Comparison of ENCODE assay signal across 8 cellular contexts in genomic region chr18:63518178-63519012, GRCh38. TPM values are rescaled to one million over a fixed set of nuclear protein-coding genes. Genes with fewer than 3 reads are reported as not detected.
DNase-seq lines count a peak whose midpoint lies in the region; ATAC-seq, FAIRE-seq and TF ChIP-seq lines count a peak whose summit lies in the region.

No MANE protein-coding gene starts in this region.

- peaks cover 2 to 14% (median 6%) of the 10 kb centered on the region in 4 experiments; a peak in 4 of 7 replicates for H3K4me1 ChIP-seq in H1 (replicated peaks in 1 of 4; ENCODE audit: control insufficient read depth in 3 of 4, insufficient read depth in 4 of 4, low read length in 3 of 4)

- no peak overlapping the region for H4K5ac ChIP-seq in H1 (ENCODE audit: insufficient read length, low read depth, low read length)

- H3K4me2 ChIP-seq in H1 (ENCODE audit: insufficient read depth in 1 of 2, low read depth in 2 of 2, low read length in 2 of 2), result no peak overlapping the region

- no peaks in the 10 kb centered on the region for H3K36me3 Mint-ChIP-seq in activated CD4-positive, alpha-beta T cell treated with anti-CD3 and anti-CD28 coated beads, Interleukin-2, amount 10 ng/mL, durations not matched to agents 7 days and 5 days (ENCODE audit: low read depth)

- H3K27ac ChIP-seq in H1 (ENCODE audit: low read depth, low read length), result no peak overlapping the region

- no peaks in the 10 kb centered on the region for H3K27me3 ChIP-seq in H1 (replicated peaks in 1 of 4; ENCODE audit: control insufficient read depth in 3 of 4, extremely low read depth in 1 of 4, insufficient read depth in 3 of 4, low read length in 3 of 4)

- no peak overlapping the region for H3K23ac ChIP-seq in H1 (ENCODE audit: insufficient read length)

- H2BK120ac ChIP-seq in H1 (replicated peaks; ENCODE audit: low read depth, low read length), result no peak overlapping the region

- H3K27ac Mint-ChIP-seq in activated CD4-positive, alpha-beta T cell treated with anti-CD3 and anti-CD28 coated beads, Interleukin-2, amount 10 ng/mL, durations not matched to agents 7 days and 5 days, result no peak overlapping the region

- H2BK20ac ChIP-seq in H1 (ENCODE audit: low read length), result no peak overlapping the region

- peak in 1 of 2 experiments; percentile 32; a peak in 1 of 3 replicates for TF ChIP-seq EP300 in H1 (IDR thresholded peaks at IDR 0.05; ENCODE audit: borderline replicate concordance in 1 of 2, low read depth in 2 of 2, low read length in 2 of 2)

- no peaks in the 10 kb centered on the region for H3K79me1 ChIP-seq in H1 (ENCODE audit: low read depth, low read length)

- TF ChIP-seq RAD21 in H1 (IDR thresholded peaks at IDR 0.05 in 1 of 2, conservative IDR thresholded peaks at IDR 0.05 in 1 of 2; ENCODE audit: low read depth in 2 of 2, low read length in 2 of 2), result peak; percentile 93 to 97

- no peak overlapping the region for H3K18ac ChIP-seq in H1 (ENCODE audit: extremely low read depth, low read length)

- no peak overlapping the region for H2BK15ac ChIP-seq in H1 (ENCODE audit: low read length)

- peak; percentile 97 for FAIRE-seq in H1 (lab: Jason Lieb, UNC)

- no peak overlapping the region for H3K56ac ChIP-seq in H1 (replicated peaks; ENCODE audit: insufficient read length, low read depth, low read length)

- no peak for TF ChIP-seq POLR2A in H1 (IDR thresholded peaks at IDR 0.05; ENCODE audit: control extremely low read depth in 1 of 2, low read depth in 2 of 2, low read length in 2 of 2)

- WGBS in H1 (ENCODE audit: extremely low coverage in 1 of 2, insufficient coverage in 1 of 2, insufficient read length in 1 of 2, insufficient replicate concordance in 2 of 2, low coverage in 1 of 2, low lambda C conversion rate in 2 of 2, missing lambda C conversion rate in 1 of 2), 2 experiments, result 45% methylated on average over 16 of the region's 16 CpGs; no CpG with 5 or more reads in 1 of the 2 experiments

- no peaks in the 10 kb centered on the region for H3K23me2 ChIP-seq in H1 (ENCODE audit: low read depth, low read length)

- H3K4me1 Mint-ChIP-seq in activated CD4-positive, alpha-beta T cell treated with anti-CD3 and anti-CD28 coated beads, Interleukin-2, amount 10 ng/mL, durations not matched to agents 7 days and 5 days, result no peaks in the 10 kb centered on the region

- H3K9ac ChIP-seq in H1 (replicated peaks in 1 of 4; ENCODE audit: extremely low read depth in 1 of 4, low read depth in 3 of 4, low read length in 3 of 4), result no peak overlapping the region

- H3K9me3 Mint-ChIP-seq in activated CD4-positive, alpha-beta T cell treated with anti-CD3 and anti-CD28 coated beads, Interleukin-2, amount 10 ng/mL, durations not matched to agents 7 days and 5 days, result no peaks in the 10 kb centered on the region

- DNase-seq in DMS 273 (lab: John Stamatoyannopoulos, UW; ENCODE audit: unreplicated experiment), result peak; percentile 86
- DNase-seq in HK-2 (ENCODE audit: unreplicated experiment), result peak; percentile 49
- peak; percentile 74 for DNase-seq in NCI-H774 (lab: John Stamatoyannopoulos, UW)
- peak; percentile 75 for DNase-seq in activated CD4-positive, alpha-beta T cell treated with anti-CD3 and anti-CD28 coated beads, Interleukin-2, amount 10 ng/mL, durations not matched to agents 7 days and 5 days
- DNase-seq in H1 (ENCODE audit: low read depth in 1 of 2, low spot score in 2 of 2), result peak; percentile 39 to 60
- peak; percentile 66 for DNase-seq in mucosa of gallbladder (ENCODE audit: low spot score)
- DNase-seq in stromal cell of bone marrow (ENCODE audit: low read depth), result peak; percentile 58

- no peaks in the 10 kb centered on the region for H3K9me3 ChIP-seq in H1 (ENCODE audit: insufficient read depth in 2 of 2, low read depth in 1 of 2, low read length in 1 of 2)

- H3K4me3 Mint-ChIP-seq in activated CD4-positive, alpha-beta T cell treated with anti-CD3 and anti-CD28 coated beads, Interleukin-2, amount 10 ng/mL, durations not matched to agents 7 days and 5 days, result no peak overlapping the region

- no peak overlapping the region for H2BK5ac ChIP-seq in H1 (ENCODE audit: low read depth, low read length)

- POLR2A ChIA-PET in activated CD4-positive, alpha-beta T cell treated with anti-CD3 and anti-CD28 coated beads, Interleukin-2, amount 10 ng/mL, durations not matched to agents 7 days and 5 days (lab: Charles Lee), result interaction anchor here (0.6 kb wide), 1 partner anchor 121 kb away, joined by 3 read pairs; no protein-coding TSS in a partner anchor
- POLR2A ChIA-PET in H1 (lab: Charles Lee; ENCODE audit: partially characterized antibody), result interaction anchor here (0.7 kb wide), 1 partner anchor 78 kb away, joined by 3 read pairs; no protein-coding TSS in a partner anchor

- H4K8ac ChIP-seq in H1 (ENCODE audit: extremely low read depth, insufficient read depth, low read length), result no peak overlapping the region

- H3K79me2 ChIP-seq in H1 (ENCODE audit: control insufficient read depth in 1 of 2, insufficient read depth in 2 of 2, low read length in 2 of 2), result no peaks in the 10 kb centered on the region

- no peak overlapping the region for H3K4me3 ChIP-seq in H1 (ENCODE audit: extremely low read depth in 1 of 4, insufficient read depth in 2 of 4, low read depth in 3 of 4, low read length in 4 of 4)

- no peaks in the 10 kb centered on the region for H3K36me3 ChIP-seq in H1 (ENCODE audit: control insufficient read depth in 2 of 4, insufficient read depth in 4 of 4, low read length in 3 of 4)

- peak in 2 of 3 experiments; percentile 80 to 86; a peak in 3 of 4 replicates for TF ChIP-seq CTCF in H1 (IDR thresholded peaks at IDR 0.05; ENCODE audit: control extremely low read depth in 1 of 3, insufficient read depth in 1 of 3, low read depth in 1 of 3, low read length in 3 of 3)

- peaks cover 26% of the 10 kb centered on the region for H3K27me3 Mint-ChIP-seq in activated CD4-positive, alpha-beta T cell treated with anti-CD3 and anti-CD28 coated beads, Interleukin-2, amount 10 ng/mL, durations not matched to agents 7 days and 5 days

- no peak overlapping the region for H4K91ac ChIP-seq in H1 (replicated peaks; ENCODE audit: insufficient read length, low read length)

- no peaks in the 10 kb centered on the region for H4K20me1 ChIP-seq in H1 (replicated peaks in 1 of 2; ENCODE audit: control insufficient read depth in 1 of 2, insufficient read depth in 2 of 2, low read length in 2 of 2)

- no peak overlapping the region for H2BK12ac ChIP-seq in H1 (ENCODE audit: low read depth, low read length)

- H3K14ac ChIP-seq in H1 (ENCODE audit: insufficient read length), result no peak overlapping the region

- no peak overlapping the region for H3K4ac ChIP-seq in H1 (replicated peaks; ENCODE audit: insufficient read length, low read depth, low read length)

- CTCF ChIA-PET in activated CD4-positive, alpha-beta T cell treated with anti-CD3 and anti-CD28 coated beads, Interleukin-2, amount 10 ng/mL, durations not matched to agents 7 days and 5 days (lab: Charles Lee), result interaction anchor here (0.6 to 3.8 kb wide), 10 partner anchors 9 to 579 kb away, joined by 3 to 18 read pairs (median 3); no protein-coding TSS in a partner anchor
- CTCF ChIA-PET in H1 (lab: Charles Lee; ENCODE audit: partially characterized antibody), result interaction anchor here (0.5 to 17.3 kb wide), 61 partner anchors 8 to 1110 kb away, joined by 3 to 366 read pairs (median 4); partner anchors contain the start of genes SERPINB12, SERPINB13 and SERPINB5

- peak overlapping the region; percentile 82 for H2AFZ ChIP-seq in H1 (ENCODE audit: low read length)

- H2AK5ac ChIP-seq in H1 (ENCODE audit: low read depth, low read length), result no peak overlapping the region

- peak; percentile 82 for ATAC-seq in GM21360 (IDR thresholded peaks at IDR 0.05; ENCODE audit: unreplicated experiment)

TF ChIP-seq in H1, 55 proteins besides CTCF, POLR2A, EP300 and RAD21:
- 0 out of 2 replicates have a peak, but pooled peaks have one; percentile 11 for TF ChIP-seq YY1 (IDR thresholded peaks at IDR 0.05; ENCODE audit: low read depth, low read length)
- TF ChIP-seq RBBP5 (IDR thresholded peaks at IDR 0.05; ENCODE audit: borderline replicate concordance, low read depth, low read length), result no peak

RNA-seq across cellular contexts. Expression of gene SERPINB12, which starts 23.8 kb away (rescaled TPM):
- not detected for total RNA-seq in activated CD4-positive, alpha-beta T cell treated with anti-CD3 and anti-CD28 coated beads, Interleukin-2, amount 10 ng/mL, durations not matched to agents 7 days and 5 days
- total RNA-seq in H1 (2021; fragmentation: NEBNext Ultra II Directional; extraction: Animal tissue kit (Norgen Biotek cat#: 25700)), result not detected in 2 replicates
- not detected in 2 replicates for polyA plus RNA-seq in H1 (2011; rRNA removed)
- polyA plus RNA-seq in H1 (2011; cell fraction: cytosol; rRNA removed), result not detected
- polyA plus RNA-seq in H1 (2011; cell fraction: nucleus; rRNA removed), result not detected
- not detected in 4 replicates for polyA plus RNA-seq in H1 (2012, experiment 1 of 2)
- not detected for polyA plus RNA-seq in H1 (2012, experiment 2 of 2)
- polyA plus RNA-seq in H1 (2013, experiment 1 of 2), result not detected
- polyA plus RNA-seq in H1 (2013, experiment 2 of 2), result not detected
- polyA minus RNA-seq in H1 (2011; rRNA and poly(A)+ RNA removed), result not detected in 2 replicates
- not detected for polyA minus RNA-seq in H1 (2011; cell fraction: cytosol; rRNA and poly(A)+ RNA removed)
- not detected for polyA minus RNA-seq in H1 (2011; cell fraction: nucleus; rRNA and poly(A)+ RNA removed)
- total RNA-seq in mucosa of gallbladder, result not detected

RNA-seq across cellular contexts. Expression of gene SERPINB5, which starts 41.6 kb away (rescaled TPM):
- not detected for total RNA-seq in activated CD4-positive, alpha-beta T cell treated with anti-CD3 and anti-CD28 coated beads, Interleukin-2, amount 10 ng/mL, durations not matched to agents 7 days and 5 days
- 0.23 TPM in 1 of 2 replicates, not detected in the other for total RNA-seq in H1 (2021; fragmentation: NEBNext Ultra II Directional; extraction: Animal tissue kit (Norgen Biotek cat#: 25700))
- 0.03 TPM in 1 of 2 replicates, not detected in the other for polyA plus RNA-seq in H1 (2011; rRNA removed)
- polyA plus RNA-seq in H1 (2011; cell fraction: cytosol; rRNA removed), result not detected
- polyA plus RNA-seq in H1 (2011; cell fraction: nucleus; rRNA removed), result 0.06 TPM
- not detected in 4 replicates for polyA plus RNA-seq in H1 (2012, experiment 1 of 2)
- not detected for polyA plus RNA-seq in H1 (2012, experiment 2 of 2)
- polyA plus RNA-seq in H1 (2013, experiment 1 of 2), result 0.16 TPM
- polyA plus RNA-seq in H1 (2013, experiment 2 of 2), result 0.20 TPM
- 0.06 TPM in 1 of 2 replicates, not detected in the other for polyA minus RNA-seq in H1 (2011; rRNA and poly(A)+ RNA removed)
- polyA minus RNA-seq in H1 (2011; cell fraction: cytosol; rRNA and poly(A)+ RNA removed), result not detected
- 1.5 TPM for polyA minus RNA-seq in H1 (2011; cell fraction: nucleus; rRNA and poly(A)+ RNA removed)
- 0.14 TPM for total RNA-seq in mucosa of gallbladder
